Comparison of ENCODE assay signal across 17 cellular contexts in genomic region chr1:117665523-117666274, GRCh38. TPM values are rescaled to one million over a fixed set of nuclear protein-coding genes. Genes with fewer than 3 reads are reported as not detected.
DNase-seq lines count a peak whose midpoint lies in the region; ATAC-seq lines count a peak whose summit lies in the region.
"Had no signal": no experiment of that assay in that cellular context is flagged by ENCODE, and none has a peak within 500 bp of the region (broad histone marks: within the 10 kb centered on the region; RNA-seq: fewer than 3 reads in every experiment).

No MANE protein-coding gene starts in this region.

- H3K4me3 Mint-ChIP-seq in CD4-positive, alpha-beta memory T cell: peak overlapping the region in 2 of 8 donors; percentile 20 to 36
- H3K4me3 Mint-ChIP-seq in T-helper 17 cell: peak overlapping the region; percentile 39

- CTCF ChIA-PET in CD4-positive, alpha-beta memory T cell (lab: Charles Lee; ENCODE audit: partially characterized antibody): interaction anchor here (0.7 to 3.7 kb wide), 7 partner anchors 9 to 130 kb away, joined by 3 to 18 read pairs (median 5); partner anchors contain the start of gene TENT5C

- peak; percentile 42 for ATAC-seq in GM21723 (IDR thresholded peaks at IDR 0.05; ENCODE audit: unreplicated experiment)
- no peak for ATAC-seq in T-helper 17 cell
- no peak for ATAC-seq in GM18858 (IDR thresholded peaks at IDR 0.05; ENCODE audit: unreplicated experiment)
- ATAC-seq in HG03571 (IDR thresholded peaks at IDR 0.05; ENCODE audit: unreplicated experiment): no peak

- H3K4me1 Mint-ChIP-seq in CD4-positive, alpha-beta memory T cell: peaks cover 49 to 75% (median 60%) of the 10 kb centered on the region in 4 donors
- H3K4me1 Mint-ChIP-seq in T-helper 17 cell: peaks cover 40% of the 10 kb centered on the region

- peaks cover 63% of the 10 kb centered on the region for H3K4me1 ChIP-seq in CD4-positive, alpha-beta memory T cell (ENCODE audit: insufficient read depth, low read length)
- H3K4me1 ChIP-seq: BE2C, parathyroid adenoma had no signal

- H3K9me3 ChIP-seq in CD4-positive, alpha-beta memory T cell (ENCODE audit: control insufficient read depth in 1 of 2, low read length in 2 of 2): no peaks in the 10 kb centered on the region
- no peaks in the 10 kb centered on the region for H3K9me3 ChIP-seq in T-helper 17 cell (ENCODE audit: control insufficient read depth, low read length, poor library complexity, severe bottlenecking)
- H3K9me3 ChIP-seq: BE2C, SJSA1 had no signal

- intact Hi-C loops in CD4-positive, alpha-beta memory T cell (cut with micrococcal nuclease): loop anchor here (2.0 to 10.0 kb wide), 2 partner anchors 69 to 1231 kb away; no protein-coding TSS in a partner anchor

- peak overlapping the region; percentile 86 to 99 (median 98) for H3K27ac Mint-ChIP-seq in CD4-positive, alpha-beta memory T cell
- peak overlapping the region; percentile 96 for H3K27ac Mint-ChIP-seq in T-helper 17 cell

- H3K36me3 Mint-ChIP-seq in CD4-positive, alpha-beta memory T cell: peaks cover 7 to 11% of the 10 kb centered on the region in 2 donors
- H3K36me3 Mint-ChIP-seq in T-helper 17 cell (ENCODE audit: low read depth): no peaks in the 10 kb centered on the region

- peak overlapping the region; percentile 71 for H3K27ac ChIP-seq in CD4-positive, alpha-beta memory T cell (ENCODE audit: low read depth, low read length)
- H3K27ac ChIP-seq: parathyroid adenoma, SJSA1 had no signal

- H3K9me3 Mint-ChIP-seq in CD4-positive, alpha-beta memory T cell: peaks cover 0 to 24% (median 7%) of the 10 kb centered on the region in 8 donors

- no peaks in the 10 kb centered on the region for H3K27me3 Mint-ChIP-seq in CD4-positive, alpha-beta memory T cell
- H3K27me3 Mint-ChIP-seq in T-helper 17 cell: no peaks in the 10 kb centered on the region

- no peaks in the 10 kb centered on the region for H3K27me3 ChIP-seq in CD4-positive, alpha-beta memory T cell (ENCODE audit: insufficient read depth, low read length)
- H3K27me3 ChIP-seq: BE2C, SJSA1 had no signal

- no peak for DNase-seq in CD4-positive, alpha-beta memory T cell
- no peak for DNase-seq in T-helper 17 cell
- DNase-seq in islet precursor cell: peak; percentile 12
- DNase-seq in iPS-NIHi11 (ENCODE audit: low spot score): no peak
- no peak for DNase-seq in NCI-H2196 (lab: John Stamatoyannopoulos, UW; ENCODE audit: unreplicated experiment)
- DNase-seq: BE2C; cortex of kidney; erythroblast; glutamatergic neuron; midbrain; NCI-H1048; stimulated activated CD4-positive, alpha-beta T cell treated with anti-CD3 and anti-CD28 coated beads, Interleukin-12 subunit alpha, Interleukin-12 subunit beta, amount 100 ng/mL, for 4 hours had no signal

- H3K4me3 ChIP-seq in CD4-positive, alpha-beta memory T cell (ENCODE audit: low read length in 2 of 2): no peak overlapping the region
- H3K4me3 ChIP-seq: SJSA1 had no signal

- H3K36me3 ChIP-seq in CD4-positive, alpha-beta memory T cell (ENCODE audit: insufficient read depth, low read length): no peaks in the 10 kb centered on the region
- H3K36me3 ChIP-seq: BE2C, SJSA1 had no signal

- POLR2A ChIA-PET in CD4-positive, alpha-beta memory T cell (lab: Charles Lee; ENCODE audit: partially characterized antibody): interaction anchor here (0.7 to 16.2 kb wide), 3 partner anchors 11 to 54 kb away, joined by 3 to 493 read pairs (median 62); partner anchors contain the start of gene TENT5C

RNA-seq across cellular contexts. Expression of gene TENT5C, which starts 59.9 kb away (rescaled TPM):
- 10 to 100 TPM; 13.9 to 14.8 TPM for total RNA-seq in CD4-positive, alpha-beta memory T cell
- 10 to 100 TPM in 1 of 2 donors, 1 to 10 TPM in 1; 5.3 to 43.0 TPM for polyA plus RNA-seq in CD4-positive, alpha-beta memory T cell
- total RNA-seq in T-helper 17 cell: 100 to 1,000 TPM; 129 to 173 TPM

Comparison
In these comparisons a context has a peak if more than half of its experiments do, and no peak if none do; other contexts are left out.
1. RNA of gene TENT5C, which starts 59.9 kb away (total RNA-seq): 129 to 173 TPM in T-helper 17 cell; 13.9 to 14.8 TPM in CD4-positive, alpha-beta memory T cell; every median in the first group is over 4 times any median in the second.